30 cellular contexts compared by ENCODE assay signal in the genomic region with DNA sequence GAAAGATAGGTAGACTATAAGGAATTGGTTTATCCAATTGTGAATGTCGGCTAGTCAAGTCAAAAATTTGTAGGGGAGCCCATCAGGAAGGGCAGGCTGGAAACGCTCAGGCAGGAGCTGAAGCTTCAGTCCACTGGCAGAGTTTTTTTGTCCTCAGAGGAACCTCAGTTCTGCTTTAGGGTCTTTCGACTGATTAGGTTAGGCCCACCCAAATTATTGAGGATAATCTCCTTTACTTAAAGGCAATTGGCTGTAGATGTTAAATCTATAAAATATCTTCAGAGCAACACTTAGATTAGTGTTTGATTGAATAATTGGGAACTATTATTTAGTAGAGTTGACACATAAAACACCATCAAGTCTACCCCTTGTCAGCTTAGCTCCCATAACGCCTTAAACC.
DNase-seq lines count a peak whose midpoint lies in the region; ATAC-seq, FAIRE-seq and TF ChIP-seq lines count a peak whose summit lies in the region.
"Had no signal": no experiment of that assay in that cellular context is flagged by ENCODE, and none has a peak within 500 bp of the region (broad histone marks: within the 10 kb centered on the region; RNA-seq: fewer than 3 reads in every experiment).

No MANE protein-coding gene starts in this region.

- intact Hi-C loops in K562 (cut with micrococcal nuclease), result no loop called here

- CTCF ChIA-PET in HEK293 (lab: Yijun Ruan, JAX), result interaction anchor here (0.7 kb wide), 1 partner anchor 1594 kb away, joined by 3 read pairs; no protein-coding TSS in a partner anchor
- CTCF ChIA-PET in K562 (lab: Yijun Ruan, JAX; ENCODE audit: low intra/inter-chr PET ratio), result no interaction called here

- H3K36me3 ChIP-seq in HEK293 (ENCODE audit: control insufficient read depth in 2 of 2, insufficient read depth in 1 of 2, low read length in 2 of 2) (no peaks in the 10 kb centered on the region), K562 (ENCODE audit: control insufficient read depth, insufficient read depth, low read length) (no peaks in the 10 kb centered on the region)
- H3K36me3 ChIP-seq: BE2C, BLaER1 had no signal

- H3K27ac ChIP-seq in HEK293 (ENCODE audit: extremely low read depth, low read depth, low read length) (no peak overlapping the region), K562 (ENCODE audit: extremely low read depth, low read depth, low read length) (no peak overlapping the region)
- H3K27ac ChIP-seq: 22Rv1; A549; BLaER1; BLaER1 treated with 17β-estradiol and CSF1 and Interleukin-3, amounts not matched to agents 10 nM and 100 nM; C4-2B had no signal

- no peak overlapping the region for H3K4me2 ChIP-seq in K562 (ENCODE audit: insufficient read depth, low read length)
- H3K4me2 ChIP-seq: A549; BLaER1; BLaER1 treated with 17β-estradiol and CSF1 and Interleukin-3, amounts not matched to agents 10 nM and 100 nM had no signal

- no peaks in the 10 kb centered on the region for H3K27me3 ChIP-seq in K562 (ENCODE audit: control insufficient read depth in 2 of 2, insufficient read depth in 2 of 2, low read length in 2 of 2)
- H3K27me3 ChIP-seq: BE2C; BLaER1; BLaER1 treated with 17β-estradiol and CSF1 and Interleukin-3, amounts not matched to agents 10 nM and 100 nM had no signal

- POLR2A ChIA-PET in HEK293 (lab: Yijun Ruan, JAX) (no interaction called here), K562 (lab: Yijun Ruan, JAX) (no interaction called here)

- H3K4me1 ChIP-seq in HEK293 (ENCODE audit: control insufficient read depth, insufficient read depth, low read length), result no peaks in the 10 kb centered on the region
- no peaks in the 10 kb centered on the region; a peak in 2 of 5 replicates for H3K4me1 ChIP-seq in K562 (replicated peaks in 1 of 2; ENCODE audit: control insufficient read depth in 2 of 2, insufficient read depth in 2 of 2, low read length in 2 of 2)

- no peaks in the 10 kb centered on the region for H3K79me2 ChIP-seq in K562 (ENCODE audit: control insufficient read depth, insufficient read depth, low read length)

- no peak for DNase-seq in K562 (ENCODE audit: extremely low read depth in 1 of 4, low spot score in 3 of 4)
- no peak for DNase-seq in CD1c-positive myeloid dendritic cell (ENCODE audit: extremely low spot score)
- no peak for DNase-seq in 8988T
- DNase-seq: ACHN; AML-193; BE2C; C1 segment of cervical spinal cord; Caco-2; Calu3; CD4-positive, alpha-beta memory T cell; CD4-positive, alpha-beta T cell; CD4-positive, CD25-positive, alpha-beta regulatory T cell; CD8-positive, alpha-beta memory T cell; CD8-positive, alpha-beta T cell; COR-L47; DMS 273 treated with DMSO at 0.1 percent for 48 hours; DMS153; DMS53; DMS79; DMS79 treated with DMSO at 0.1 percent for 48 hours; DND-41; EL had no signal

- no peaks in the 10 kb centered on the region for H3K9me3 ChIP-seq in HEK293 (ENCODE audit: control insufficient read depth, insufficient read depth, low read depth, low read length)
- no peaks in the 10 kb centered on the region; the same call in 1 of the 2 replicates for H3K9me3 ChIP-seq in K562 (replicated peaks; ENCODE audit: control insufficient read depth, insufficient read depth, low read depth, low read length)
- H3K9me3 ChIP-seq: BE2C had no signal

- no peaks in the 10 kb centered on the region for H3K9me1 ChIP-seq in K562 (ENCODE audit: control insufficient read depth, insufficient read depth, low read length)

- BruUV-seq in K562 (replicated peaks; lab: Mats Ljungman, UMichigan), result no TSS peak

- no peak for TF ChIP-seq RAD21 in K562 (CRISPR knock-in tag; conservative IDR thresholded peaks at IDR 0.05 in 1 of 2, IDR thresholded peaks at IDR 0.05 in 1 of 2)

- FAIRE-seq in K562 (lab: Jason Lieb, UNC), result no peak
- FAIRE-seq: A204.1, D721Med had no signal

- no peak for ATAC-seq in K562
- ATAC-seq: A549; CD8-positive, alpha-beta T cell had no signal

- TF ChIP-seq CTCF in HEK293 (tag by site-specific recombination; IDR thresholded peaks at IDR 0.05), result no peak
- no peak for TF ChIP-seq CTCF in K562 (IDR thresholded peaks at IDR 0.05 in 2 of 3, conservative IDR thresholded peaks at IDR 0.05 in 1 of 3; ENCODE audit: insufficient read depth in 2 of 3, low read depth in 1 of 3, low read length in 3 of 3)

- whole genome bisulfite sequencing in K562 (ENCODE audit: insufficient coverage, low coverage, missing lambda C conversion rate), result 13% methylated on average over 2 of the region's 4 CpGs

- H3K9ac ChIP-seq in K562 (ENCODE audit: insufficient read depth in 1 of 2, low read depth in 2 of 2, low read length in 2 of 2), result no peak overlapping the region
- H3K9ac ChIP-seq: BLaER1; BLaER1 treated with 17β-estradiol and CSF1 and Interleukin-3, amounts not matched to agents 10 nM and 100 nM had no signal

- TF ChIP-seq POLR2A in K562 (conservative IDR thresholded peaks at IDR 0.05), result no peak

- in situ Hi-C loops in K562 (cut with MboI), result no loop called here

- no peak overlapping the region for H3K4me3 ChIP-seq in HEK293 (ENCODE audit: low read depth, low read length)
- no peak overlapping the region for H3K4me3 ChIP-seq in K562
- H3K4me3 ChIP-seq: A549; BLaER1; BLaER1 treated with 17β-estradiol and CSF1 and Interleukin-3, amounts not matched to agents 10 nM and 100 nM had no signal

- H2AFZ ChIP-seq in K562 (ENCODE audit: low read depth, low read length), result no peak overlapping the region

- no peaks in the 10 kb centered on the region for H4K20me1 ChIP-seq in K562 (replicated peaks; ENCODE audit: control insufficient read depth, insufficient read depth, low read length)
- H4K20me1 ChIP-seq: BLaER1; BLaER1 treated with 17β-estradiol and CSF1 and Interleukin-3, amounts not matched to agents 10 nM and 100 nM had no signal

- TF ChIP-seq EP300 in K562 (IDR thresholded peaks at IDR 0.05; ENCODE audit: low read length), result no peak

TF ChIP-seq in HEK293, 187 proteins besides CTCF, POLR2A, EP300 and RAD21:
- TF ChIP-seq ZNF530 (tag by site-specific recombination; IDR thresholded peaks at IDR 0.05; ENCODE audit: low read depth), result no peak
- TF ChIP-seq ZNF10 (tag by site-specific recombination; IDR thresholded peaks at IDR 0.05), result peak; percentile 91
- TF ChIP-seq ZXDB (tag by site-specific recombination; IDR thresholded peaks at IDR 0.05), result no peak
- no peak for TF ChIP-seq ZNF133 (tag by site-specific recombination; IDR thresholded peaks at IDR 0.05)
TF ChIP-seq in HEK293: peak in this region for 1.

TF ChIP-seq in K562, 482 proteins besides CTCF, POLR2A, EP300 and RAD21:
- TF ChIP-seq NRF1 (conservative IDR thresholded peaks at IDR 0.05 in 1 of 2, IDR thresholded peaks at IDR 0.05 in 1 of 2) (no peak), ZNF134 (CRISPR knock-in tag; conservative IDR thresholded peaks at IDR 0.05) (peak; percentile 87)
